3 cellular contexts compared by ENCODE assay signal in genomic region chr19:30608471-30608870, GRCh38.
"Had no signal": no experiment of that assay in that cellular context is flagged by ENCODE, and none has a peak within 500 bp of the region (broad histone marks: within the 10 kb centered on the region; RNA-seq: fewer than 3 reads in every experiment).

No MANE protein-coding gene starts in this region.

- ATAC-seq: GM12878 had no signal

- H3K4me3 ChIP-seq: GM12878 had no signal

- DNase-seq: GDM1, GF-D8 had no signal
